ENCODE assay signal across 9 cellular contexts in genomic region chr9:113520109-113520642, GRCh38. TPM values are rescaled to one million over a fixed set of nuclear protein-coding genes. Genes with fewer than 3 reads are reported as not detected.
DNase-seq lines count a peak whose midpoint lies in the region; ATAC-seq lines count a peak whose summit lies in the region.
"Had no signal": no experiment of that assay in that cellular context is flagged by ENCODE, and none has a peak within 500 bp of the region (broad histone marks: within the 10 kb centered on the region; RNA-seq: fewer than 3 reads in every experiment).

No MANE protein-coding gene starts in this region.

- ATAC-seq in CD4-positive, CD25-positive, alpha-beta regulatory T cell (ENCODE audit: low read depth in 2 of 2) = peak; percentile 17 to 25
- no peak for ATAC-seq in GM21360 (IDR thresholded peaks at IDR 0.05; ENCODE audit: unreplicated experiment)

- no peaks in the 10 kb centered on the region for H3K9me3 Mint-ChIP-seq in CD4-positive, CD25-positive, alpha-beta regulatory T cell
- H3K9me3 Mint-ChIP-seq in activated naive CD8-positive, alpha-beta T cell (ENCODE audit: low read depth) = no peaks in the 10 kb centered on the region

- intact Hi-C loops in head of caudate nucleus (cut with DNase I) = no loop called here

- peaks cover 36 to 92% (median 75%) of the 10 kb centered on the region in 4 donors for H3K4me1 Mint-ChIP-seq in CD4-positive, CD25-positive, alpha-beta regulatory T cell
- peaks cover 87% of the 10 kb centered on the region for H3K4me1 Mint-ChIP-seq in activated naive CD8-positive, alpha-beta T cell (ENCODE audit: low read depth)

- H3K27me3 ChIP-seq in CD4-positive, CD25-positive, alpha-beta regulatory T cell (ENCODE audit: control insufficient read depth, insufficient read depth, low read length) = no peaks in the 10 kb centered on the region
- no peaks in the 10 kb centered on the region for H3K27me3 ChIP-seq in mononuclear cell (ENCODE audit: insufficient read depth, low read length)
- H3K27me3 ChIP-seq: BLaER1 had no signal

- H3K27me3 Mint-ChIP-seq in CD4-positive, CD25-positive, alpha-beta regulatory T cell = no peaks in the 10 kb centered on the region
- H3K27me3 Mint-ChIP-seq in activated naive CD8-positive, alpha-beta T cell = no peaks in the 10 kb centered on the region

- peak overlapping the region; percentile 72 to 98 (median 94) for H3K27ac Mint-ChIP-seq in CD4-positive, CD25-positive, alpha-beta regulatory T cell
- peak overlapping the region; percentile 96 for H3K27ac Mint-ChIP-seq in activated naive CD8-positive, alpha-beta T cell

- peaks cover 91% of the 10 kb centered on the region for H3K4me1 ChIP-seq in CD4-positive, CD25-positive, alpha-beta regulatory T cell (ENCODE audit: control insufficient read depth, insufficient read depth, low read length, poor library complexity, severe bottlenecking)
- peaks cover 69% of the 10 kb centered on the region for H3K4me1 ChIP-seq in mononuclear cell (ENCODE audit: insufficient read depth, low read length)

- H3K4me3 ChIP-seq in CD4-positive, CD25-positive, alpha-beta regulatory T cell (ENCODE audit: low read depth, low read length) = peak overlapping the region; percentile 76
- peak overlapping the region; percentile 18 for H3K4me3 ChIP-seq in mononuclear cell (ENCODE audit: low read length)
- H3K4me3 ChIP-seq: BLaER1 had no signal

- DNase-seq in CD4-positive, CD25-positive, alpha-beta regulatory T cell = peak; percentile 25 to 59 (median 26)
- DNase-seq in M059J (ENCODE audit: low read depth) (peak; percentile 93), HUDEP-2 (lab: John Stamatoyannopoulos, UW; ENCODE audit: unreplicated experiment in 76 of 76) (no peak), head of caudate nucleus (no peak), AML-193 (lab: John Stamatoyannopoulos, UW) (no peak)

- peaks cover 4% of the 10 kb centered on the region for H3K36me3 ChIP-seq in CD4-positive, CD25-positive, alpha-beta regulatory T cell (ENCODE audit: control insufficient read depth, insufficient read depth, low read length)
- H3K36me3 ChIP-seq: BLaER1 had no signal

- peak overlapping the region; percentile 48 for H3K27ac ChIP-seq in CD4-positive, CD25-positive, alpha-beta regulatory T cell (ENCODE audit: insufficient read depth, low read length, poor library complexity, severe bottlenecking)
- H3K27ac ChIP-seq: BLaER1 had no signal

- H3K9me3 ChIP-seq in CD4-positive, CD25-positive, alpha-beta regulatory T cell (ENCODE audit: control insufficient read depth in 2 of 2, low read length in 2 of 2) = no peaks in the 10 kb centered on the region
- H3K9me3 ChIP-seq in mononuclear cell (ENCODE audit: low read depth, low read length) = no peaks in the 10 kb centered on the region
- H3K9me3 ChIP-seq: BLaER1 had no signal

- H3K4me3 Mint-ChIP-seq in CD4-positive, CD25-positive, alpha-beta regulatory T cell = peak overlapping the region; percentile 79 to 95 (median 88)
- peak overlapping the region; percentile 92 for H3K4me3 Mint-ChIP-seq in activated naive CD8-positive, alpha-beta T cell

- H3K36me3 Mint-ChIP-seq in CD4-positive, CD25-positive, alpha-beta regulatory T cell = peaks cover 14% of the 10 kb centered on the region
- peaks cover 4% of the 10 kb centered on the region for H3K36me3 Mint-ChIP-seq in activated naive CD8-positive, alpha-beta T cell

RNA-seq across cellular contexts. Expression of gene RGS3, which starts 56.6 kb away (rescaled TPM):
- total RNA-seq in CD4-positive, CD25-positive, alpha-beta regulatory T cell = 12.6 TPM
- 10 to 100 TPM in 3 of 4 donors, 1 to 10 TPM in 1; 8.5 to 15.5 (median 11.3) TPM for polyA plus RNA-seq in CD4-positive, CD25-positive, alpha-beta regulatory T cell
- total RNA-seq in M059J (2014; rRNA removed; shearing (Covaris generic)) = 84.9 and 137 TPM in 2 replicates
- total RNA-seq in mononuclear cell = 15.4 TPM

Comparison
In these comparisons a context has a peak if more than half of its experiments do, and no peak if none do; other contexts are left out.
1. DNase-seq: peak in CD4-positive, CD25-positive, alpha-beta regulatory T cell (3 of 3) and M059J (single experiment); none in HUDEP-2 (0 of 76), head of caudate nucleus (0 of 42) and AML-193 (0 of 2).